Comparison of ENCODE assay signal across 14 cellular contexts in the genomic region with DNA sequence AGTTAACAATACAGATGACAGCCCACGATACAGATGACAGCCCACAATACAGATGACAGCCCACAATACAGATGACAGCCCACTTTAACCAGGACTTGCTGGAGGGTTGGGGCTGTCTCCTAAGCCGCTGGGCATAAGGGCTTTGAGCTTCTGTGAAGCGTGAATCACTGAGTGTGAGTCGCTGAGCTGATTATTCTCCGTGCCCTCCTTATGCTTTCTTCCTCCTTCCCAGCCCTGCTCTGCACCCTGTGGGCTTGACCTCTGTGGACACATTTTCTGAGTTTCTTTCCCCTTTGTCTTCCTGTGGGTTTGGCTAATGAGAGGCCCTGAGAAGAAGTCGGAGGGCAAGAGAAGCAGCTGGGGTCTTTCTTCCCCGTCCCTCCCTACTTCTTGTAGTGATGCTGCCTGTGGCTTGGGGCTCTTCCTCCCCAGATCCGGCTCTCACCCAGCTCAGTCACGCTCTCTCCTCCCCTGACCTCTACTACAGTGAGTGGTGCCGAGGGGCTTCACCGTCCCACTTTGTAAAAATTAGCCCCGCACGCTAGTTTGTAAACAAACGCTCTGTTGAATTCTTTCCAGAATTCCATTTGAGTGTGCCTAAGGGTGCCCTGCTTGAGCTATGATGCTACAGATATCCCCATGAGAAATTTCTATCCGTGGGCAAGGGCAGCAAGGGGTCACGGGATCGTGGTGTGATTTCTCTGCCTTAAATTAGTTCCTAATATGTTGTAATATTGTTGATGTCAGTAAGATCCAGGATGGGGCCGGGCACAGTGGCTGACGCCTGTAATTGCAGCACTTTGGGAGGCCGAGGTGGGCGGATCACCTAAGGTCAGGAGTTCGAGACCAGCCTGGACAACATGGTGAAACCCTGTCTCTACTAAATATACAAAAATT. TPM values are rescaled to one million over a fixed set of nuclear protein-coding genes. Genes with fewer than 3 reads are reported as not detected.
DNase-seq lines count a peak whose midpoint lies in the region; ATAC-seq, FAIRE-seq and TF ChIP-seq lines count a peak whose summit lies in the region.
"Had no signal": no experiment of that assay in that cellular context is flagged by ENCODE, and none has a peak within 500 bp of the region (broad histone marks: within the 10 kb centered on the region; RNA-seq: fewer than 3 reads in every experiment).

No MANE protein-coding gene starts in this region.

- no peak overlapping the region for H3K27ac ChIP-seq in WERI-Rb-1
- H3K27ac ChIP-seq in lower lobe of right lung, result no peak overlapping the region
- no peak overlapping the region for H3K27ac ChIP-seq in effector memory CD4-positive, alpha-beta T cell (ENCODE audit: insufficient read depth, low read length, poor library complexity, severe bottlenecking)

- H3K4me3 ChIP-seq in WERI-Rb-1 (ENCODE audit: low read depth, low read length) (no peak overlapping the region), lower lobe of right lung (no peak overlapping the region)
- no peak overlapping the region for H3K4me3 ChIP-seq in effector memory CD4-positive, alpha-beta T cell (ENCODE audit: insufficient read depth, low read depth, low read length, poor library complexity, severe bottlenecking)

- FAIRE-seq in urothelium cell line (lab: Jason Lieb, UNC), result peak; percentile 27
- FAIRE-seq: endothelial cell of umbilical vein had no signal

- peak; percentile 35 to 37 for ATAC-seq in activated T-cell treated with anti-CD3 and anti-CD28 coated beads, Interleukin-2, amount 50 U/mL, for 4 hours
- ATAC-seq in lower lobe of right lung (peak; percentile 45 to 62), HG03045 (IDR thresholded peaks at IDR 0.05; ENCODE audit: unreplicated experiment) (no peak)
- ATAC-seq: naive thymus-derived CD8-positive, alpha-beta T cell had no signal

- intact Hi-C loops in lower lobe of right lung (cut with DNase I), result no loop called here

- H3K9me3 ChIP-seq in WERI-Rb-1 (ENCODE audit: severe bottlenecking) (no peaks in the 10 kb centered on the region), lower lobe of right lung (no peaks in the 10 kb centered on the region)
- no peaks in the 10 kb centered on the region for H3K9me3 ChIP-seq in effector memory CD4-positive, alpha-beta T cell (ENCODE audit: control insufficient read depth, low read length)

- H3K27me3 Mint-ChIP-seq in activated T-cell treated with anti-CD3 and anti-CD28 coated beads, Interleukin-2, amount 50 U/mL, for 4 hours (ENCODE audit: low read depth), result peaks cover 19% of the 10 kb centered on the region
- peaks cover 21% of the 10 kb centered on the region for H3K27me3 Mint-ChIP-seq in activated T-cell treated with anti-CD3 and anti-CD28 coated beads, Interleukin-2, amount 50 U/mL, for 24 hours

- peaks cover 9% of the 10 kb centered on the region for H3K9me3 Mint-ChIP-seq in activated T-cell treated with anti-CD3 and anti-CD28 coated beads, Interleukin-2, amount 50 U/mL, for 4 hours
- H3K9me3 Mint-ChIP-seq in activated T-cell treated with anti-CD3 and anti-CD28 coated beads, Interleukin-2, amount 50 U/mL, for 24 hours, result peaks cover 8% of the 10 kb centered on the region

- H3K27me3 ChIP-seq in WERI-Rb-1 (ENCODE audit: insufficient read depth, low read depth, severe bottlenecking) (no peaks in the 10 kb centered on the region), lower lobe of right lung (ENCODE audit: low read depth) (no peaks in the 10 kb centered on the region)
- H3K27me3 ChIP-seq in effector memory CD4-positive, alpha-beta T cell (replicated peaks; ENCODE audit: control insufficient read depth, insufficient read depth, low read length, poor library complexity, severe bottlenecking), result no peaks in the 10 kb centered on the region

- DNase-seq in activated T-cell treated with anti-CD3 and anti-CD28 coated beads, Interleukin-2, amount 50 U/mL, for 4 hours, result no peak
- no peak for DNase-seq in activated T-cell treated with anti-CD3 and anti-CD28 coated beads, Interleukin-2, amount 50 U/mL, for 24 hours
- DNase-seq in WERI-Rb-1 (peak; percentile 53), lower lobe of right lung (peak; percentile 70), urothelium cell line (ENCODE audit: low spot score) (no peak), NCI-H2171 treated with DMSO at 0.1 percent for 48 hours (lab: John Stamatoyannopoulos, UW) (no peak)
- DNase-seq in effector memory CD4-positive, alpha-beta T cell, result no peak
- DNase-seq: AML-193; aorta; naive thymus-derived CD8-positive, alpha-beta T cell; NCI-H1092 treated with DMSO at 0.1 percent for 48 hours; stimulated activated CD4-positive, alpha-beta T cell treated with anti-CD3 and anti-CD28 coated beads, Interleukin-15, amount 100 ng/mL, for 24 hours had no signal

- H3K36me3 ChIP-seq in WERI-Rb-1, result no peaks in the 10 kb centered on the region
- no peaks in the 10 kb centered on the region for H3K36me3 ChIP-seq in lower lobe of right lung
- no peaks in the 10 kb centered on the region for H3K36me3 ChIP-seq in effector memory CD4-positive, alpha-beta T cell (ENCODE audit: control insufficient read depth, insufficient read depth, low read length)

- H3K27ac Mint-ChIP-seq in activated T-cell treated with anti-CD3 and anti-CD28 coated beads, Interleukin-2, amount 50 U/mL, for 24 hours, result no peak overlapping the region

- H3K4me3 Mint-ChIP-seq in activated T-cell treated with anti-CD3 and anti-CD28 coated beads, Interleukin-2, amount 50 U/mL, for 4 hours, result no peak overlapping the region
- no peak overlapping the region for H3K4me3 Mint-ChIP-seq in activated T-cell treated with anti-CD3 and anti-CD28 coated beads, Interleukin-2, amount 50 U/mL, for 24 hours

- no peaks in the 10 kb centered on the region for H3K36me3 Mint-ChIP-seq in activated T-cell treated with anti-CD3 and anti-CD28 coated beads, Interleukin-2, amount 50 U/mL, for 4 hours (ENCODE audit: insufficient read depth)
- no peaks in the 10 kb centered on the region for H3K36me3 Mint-ChIP-seq in activated T-cell treated with anti-CD3 and anti-CD28 coated beads, Interleukin-2, amount 50 U/mL, for 24 hours (ENCODE audit: low read depth)

- no peaks in the 10 kb centered on the region for H3K4me1 ChIP-seq in lower lobe of right lung
- H3K4me1 ChIP-seq in effector memory CD4-positive, alpha-beta T cell (ENCODE audit: control insufficient read depth, insufficient read depth, low read length, poor library complexity, severe bottlenecking), result no peaks in the 10 kb centered on the region

- TF ChIP-seq CTCF in WERI-Rb-1 (IDR thresholded peaks at IDR 0.05; ENCODE audit: low read depth, low read length) (no peak), lower lobe of right lung (IDR thresholded peaks at IDR 0.05) (no peak)

- H3K4me1 Mint-ChIP-seq in activated T-cell treated with anti-CD3 and anti-CD28 coated beads, Interleukin-2, amount 50 U/mL, for 4 hours (ENCODE audit: low read depth), result no peaks in the 10 kb centered on the region
- peaks cover 2% of the 10 kb centered on the region for H3K4me1 Mint-ChIP-seq in activated T-cell treated with anti-CD3 and anti-CD28 coated beads, Interleukin-2, amount 50 U/mL, for 24 hours (ENCODE audit: low read depth)

RNA-seq across cellular contexts. Expression of gene SOD1, which starts 46.4 kb away (rescaled TPM):
- total RNA-seq in activated T-cell treated with anti-CD3 and anti-CD28 coated beads, Interleukin-2, amount 50 U/mL, for 4 hours, result 100 to 1,000 TPM; 284 to 308 (median 295) TPM
- total RNA-seq in lower lobe of right lung, result 160 TPM

Comparison
In these comparisons a context has a peak if more than half of its experiments do, and no peak if none do; other contexts are left out.
1. DNase-seq: peak in WERI-Rb-1 (single experiment) and lower lobe of right lung (single experiment); none in activated T-cell treated with anti-CD3 and anti-CD28 coated beads, Interleukin-2, amount 50 U/mL, for 4 hours (single experiment), activated T-cell treated with anti-CD3 and anti-CD28 coated beads, Interleukin-2, amount 50 U/mL, for 24 hours (single experiment), urothelium cell line (single experiment), effector memory CD4-positive, alpha-beta T cell (0 of 3) and NCI-H2171 treated with DMSO at 0.1 percent for 48 hours (single experiment).